In the genomic region with DNA sequence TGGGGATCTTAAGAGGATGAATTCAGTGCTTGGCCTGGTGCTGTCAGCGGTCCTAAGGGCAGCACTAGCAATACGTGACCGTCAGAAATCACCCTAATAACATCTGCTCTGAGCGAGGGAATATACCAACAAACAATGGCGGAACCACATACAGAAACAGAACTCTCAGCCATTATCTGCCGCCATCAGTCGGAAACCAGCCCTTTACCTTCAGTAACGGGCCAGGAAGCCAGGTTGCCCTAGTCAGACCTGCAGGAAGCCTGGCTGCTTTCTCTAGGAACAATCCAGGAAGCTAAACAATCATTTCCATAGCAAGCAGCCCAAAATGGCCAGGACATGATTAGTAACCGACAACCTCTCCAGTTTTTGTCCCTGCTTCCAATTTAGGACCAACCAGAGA, we compare ENCODE assay signal across 11 cellular contexts. TPM values are rescaled to one million over a fixed set of nuclear protein-coding genes. Genes with fewer than 3 reads are reported as not detected.
DNase-seq lines count a peak whose midpoint lies in the region; ATAC-seq, FAIRE-seq and TF ChIP-seq lines count a peak whose summit lies in the region.
"Had no signal": no experiment of that assay in that cellular context is flagged by ENCODE, and none has a peak within 500 bp of the region (broad histone marks: within the 10 kb centered on the region; RNA-seq: fewer than 3 reads in every experiment).

No MANE protein-coding gene starts in this region.

- ATAC-seq in CD4-positive, CD25-positive, alpha-beta regulatory T cell (ENCODE audit: low read depth in 2 of 2) = no peak
- ATAC-seq in activated CD8-positive, alpha-beta T cell treated with anti-CD3 and anti-CD28 coated beads, Interleukin-2, amount 10 ng/mL, durations not matched to agents 7 days and 5 days = no peak
- no peak for ATAC-seq in body of pancreas
- ATAC-seq: activated CD4-positive, alpha-beta T cell treated with anti-CD3 and anti-CD28 coated beads for 36 hours had no signal

- no peak overlapping the region for H2AK5ac ChIP-seq in H9 (ENCODE audit: insufficient read length, low read length)

- H3K4me2 ChIP-seq in H9 (ENCODE audit: insufficient read depth, insufficient read length, low read length) (no peak overlapping the region), keratinocyte (ENCODE audit: control insufficient read depth, extremely low read depth, insufficient read depth, low read depth, low read length) (no peak overlapping the region)

- H3K4me3 Mint-ChIP-seq in CD4-positive, CD25-positive, alpha-beta regulatory T cell = peak overlapping the region; percentile 26 to 83 (median 67)
- peak overlapping the region; percentile 0 to 6; a peak in 2 of 5 replicates for H3K4me3 Mint-ChIP-seq in H9
- peak overlapping the region; percentile 3 for H3K4me3 Mint-ChIP-seq in activated CD8-positive, alpha-beta T cell treated with anti-CD3 and anti-CD28 coated beads, Interleukin-2, amount 10 ng/mL, durations not matched to agents 7 days and 5 days
- H3K4me3 Mint-ChIP-seq: activated CD4-positive, alpha-beta T cell treated with anti-CD3 and anti-CD28 coated beads for 36 hours had no signal

- no peak overlapping the region for H3K14ac ChIP-seq in H9 (ENCODE audit: insufficient read depth, low read length)

- H3K56ac ChIP-seq in H9 (ENCODE audit: insufficient read length, low read depth, low read length) = no peak overlapping the region

- H3K9ac ChIP-seq in H9 (ENCODE audit: extremely low read depth, insufficient read length, low read length) = no peak overlapping the region
- no peak overlapping the region for H3K9ac ChIP-seq in keratinocyte (ENCODE audit: control insufficient read depth, extremely low read depth, insufficient read depth, low read length)

- H3K23me2 ChIP-seq in H9 (ENCODE audit: insufficient read length, low read depth, low read length, poor library complexity, severe bottlenecking) = peaks cover 5% of the 10 kb centered on the region

- no peak overlapping the region for H4K8ac ChIP-seq in H9 (replicated peaks; ENCODE audit: insufficient read length, low read depth, low read length)

- no peak overlapping the region for H2BK20ac ChIP-seq in H9 (ENCODE audit: low read depth, low read length, poor library complexity, severe bottlenecking)

- peaks cover 20 to 82% (median 53%) of the 10 kb centered on the region in 4 donors for H3K4me1 Mint-ChIP-seq in CD4-positive, CD25-positive, alpha-beta regulatory T cell
- H3K4me1 Mint-ChIP-seq in H9 = peaks cover 57 to 74% of the 10 kb centered on the region in 2 experiments
- H3K4me1 Mint-ChIP-seq in activated CD8-positive, alpha-beta T cell treated with anti-CD3 and anti-CD28 coated beads, Interleukin-2, amount 10 ng/mL, durations not matched to agents 7 days and 5 days (ENCODE audit: low read depth) = peaks cover 64% of the 10 kb centered on the region

- H3K9me3 Mint-ChIP-seq in CD4-positive, CD25-positive, alpha-beta regulatory T cell = peaks cover 0 to 1% (median 0%) of the 10 kb centered on the region in 7 donors
- peaks cover 0 to 2% of the 10 kb centered on the region in 2 experiments; a peak in 1 of 5 replicates for H3K9me3 Mint-ChIP-seq in H9
- no peaks in the 10 kb centered on the region for H3K9me3 Mint-ChIP-seq in activated CD8-positive, alpha-beta T cell treated with anti-CD3 and anti-CD28 coated beads, Interleukin-2, amount 10 ng/mL, durations not matched to agents 7 days and 5 days (ENCODE audit: insufficient read depth)

- H3K36me3 ChIP-seq in CD4-positive, CD25-positive, alpha-beta regulatory T cell (ENCODE audit: control insufficient read depth, insufficient read depth, low read length) = peaks cover 16% of the 10 kb centered on the region
- H3K36me3 ChIP-seq in keratinocyte (ENCODE audit: control insufficient read depth in 2 of 2, extremely low read depth in 1 of 2, insufficient read depth in 2 of 2, low read length in 2 of 2) (peaks cover 15 to 32% of the 10 kb centered on the region in 2 experiments), body of pancreas (replicated peaks in 1 of 2; ENCODE audit: insufficient read depth in 1 of 2, low read depth in 2 of 2) (peaks cover 0 to 6% of the 10 kb centered on the region in 2 donors), adrenal gland (replicated peaks in 1 of 2) (peaks cover 0 to 14% of the 10 kb centered on the region in 2 donors)

- H2AFZ ChIP-seq in H9 (ENCODE audit: low read length) (no peak overlapping the region), keratinocyte (ENCODE audit: control insufficient read depth, low read length) (no peak overlapping the region)

- H2BK120ac ChIP-seq in H9 (ENCODE audit: low read depth, low read length, poor library complexity, severe bottlenecking) = no peak overlapping the region

- peaks cover 13% of the 10 kb centered on the region for H3K36me3 Mint-ChIP-seq in CD4-positive, CD25-positive, alpha-beta regulatory T cell
- H3K36me3 Mint-ChIP-seq in H9 (ENCODE audit: insufficient read depth in 1 of 3, low read depth in 3 of 3) = peaks cover 18 to 57% (median 50%) of the 10 kb centered on the region in 3 experiments; a peak in 6 of 7 replicates
- H3K36me3 Mint-ChIP-seq in activated CD8-positive, alpha-beta T cell treated with anti-CD3 and anti-CD28 coated beads, Interleukin-2, amount 10 ng/mL, durations not matched to agents 7 days and 5 days (ENCODE audit: low read depth) = peaks cover 65% of the 10 kb centered on the region

- TF ChIP-seq CTCF in H9 (conservative IDR thresholded peaks at IDR 0.05) = no peak
- no peak for TF ChIP-seq CTCF in keratinocyte (optimal IDR thresholded peaks at IDR 0.05 in 1 of 3, IDR thresholded peaks at IDR 0.05 in 1 of 3, conservative IDR thresholded peaks at IDR 0.05 in 1 of 3; ENCODE audit: extremely low read depth in 1 of 3, insufficient read depth in 2 of 3, low read length in 3 of 3)
- TF ChIP-seq CTCF in body of pancreas (IDR thresholded peaks at IDR 0.05) = no peak
- no peak for TF ChIP-seq CTCF in adrenal gland (IDR thresholded peaks at IDR 0.05)

- H2BK15ac ChIP-seq in H9 (ENCODE audit: low read depth, low read length) = no peak overlapping the region

- no CpG with 5 or more reads among the region's 9 CpGs for WGBS in H9 (ENCODE audit: extremely low coverage, insufficient read length, low lambda C conversion rate)
- 76 to 88% methylated on average over 9 of the region's 9 CpGs for WGBS in body of pancreas, 2 donors
- whole genome bisulfite sequencing in adrenal gland, 4 donors = 76 to 82% (median 77%) methylated on average over 6 to 9 of the region's 9 CpGs

- no peak for TF ChIP-seq POLR2A in body of pancreas (IDR thresholded peaks at IDR 0.05)
- no peak for TF ChIP-seq POLR2A in adrenal gland (IDR thresholded peaks at IDR 0.05)

- no peak overlapping the region for H3K4ac ChIP-seq in H9 (ENCODE audit: low read depth, low read length)

- H3K9me3 ChIP-seq in CD4-positive, CD25-positive, alpha-beta regulatory T cell (ENCODE audit: control insufficient read depth in 2 of 2, low read length in 2 of 2) = no peaks in the 10 kb centered on the region
- H3K9me3 ChIP-seq in H9 (ENCODE audit: control insufficient read depth, low read depth, low read length) (no peaks in the 10 kb centered on the region), keratinocyte (ENCODE audit: control insufficient read depth, low read depth, low read length) (no peaks in the 10 kb centered on the region), body of pancreas (no peaks in the 10 kb centered on the region), adrenal gland (replicated peaks in 1 of 3) (no peaks in the 10 kb centered on the region)

- dilution Hi-C loops in keratinocyte (cut with MboI; ENCODE audit: extremely low pct_ligation_motif_present, low sequenced_read_pairs) = no loop called here

- no peaks in the 10 kb centered on the region for H3K27me3 Mint-ChIP-seq in CD4-positive, CD25-positive, alpha-beta regulatory T cell
- H3K27me3 Mint-ChIP-seq in H9 (ENCODE audit: low read depth) = no peaks in the 10 kb centered on the region; the same call in 1 of the 2 replicates
- H3K27me3 Mint-ChIP-seq in activated CD8-positive, alpha-beta T cell treated with anti-CD3 and anti-CD28 coated beads, Interleukin-2, amount 10 ng/mL, durations not matched to agents 7 days and 5 days (ENCODE audit: low read depth) = no peaks in the 10 kb centered on the region
- H3K27me3 Mint-ChIP-seq: activated CD4-positive, alpha-beta T cell treated with anti-CD3 and anti-CD28 coated beads for 36 hours had no signal

- H3K27ac ChIP-seq in CD4-positive, CD25-positive, alpha-beta regulatory T cell (ENCODE audit: insufficient read depth, low read length, poor library complexity, severe bottlenecking) = peak overlapping the region; percentile 66
- H3K27ac ChIP-seq in H9 (ENCODE audit: insufficient read length, low read depth, low read length) (no peak overlapping the region), keratinocyte (ENCODE audit: control insufficient read depth, insufficient read depth, low read length) (peak overlapping the region; percentile 19), body of pancreas (no peak overlapping the region), adrenal gland (no peak overlapping the region)

- H3K27me3 ChIP-seq in CD4-positive, CD25-positive, alpha-beta regulatory T cell (ENCODE audit: control insufficient read depth, insufficient read depth, low read length) = no peaks in the 10 kb centered on the region
- no peaks in the 10 kb centered on the region for H3K27me3 ChIP-seq in H9 (ENCODE audit: insufficient read depth, low read length)
- no peaks in the 10 kb centered on the region for H3K27me3 ChIP-seq in keratinocyte (ENCODE audit: control insufficient read depth, extremely low read depth, insufficient read depth, low read length)
- H3K27me3 ChIP-seq in body of pancreas = no peaks in the 10 kb centered on the region
- no peaks in the 10 kb centered on the region for H3K27me3 ChIP-seq in adrenal gland

- H3K18ac ChIP-seq in H9 (ENCODE audit: insufficient read length, low read depth, low read length) = no peak overlapping the region

- no peak overlapping the region for H2BK12ac ChIP-seq in H9 (ENCODE audit: insufficient read length, low read depth, low read length)

- peaks cover 63% of the 10 kb centered on the region for H3K4me1 ChIP-seq in CD4-positive, CD25-positive, alpha-beta regulatory T cell (ENCODE audit: control insufficient read depth, insufficient read depth, low read length, poor library complexity, severe bottlenecking)
- H3K4me1 ChIP-seq in H9 (ENCODE audit: insufficient read depth, low read length) (peaks cover 5% of the 10 kb centered on the region; the same call in 1 of the 2 replicates), keratinocyte (ENCODE audit: control insufficient read depth, extremely low read depth, insufficient read depth, low read length) (peaks cover 62% of the 10 kb centered on the region), body of pancreas (peaks cover 20% of the 10 kb centered on the region), adrenal gland (replicated peaks in 1 of 2) (peaks cover 6 to 17% of the 10 kb centered on the region in 2 donors)

- H2BK5ac ChIP-seq in H9 (ENCODE audit: insufficient read length, low read length) = no peak overlapping the region

- intact Hi-C loops in body of pancreas (cut with DNase I) (no loop called here), adrenal gland (cut with DNase I) (no loop called here)

- peaks cover 6% of the 10 kb centered on the region for H3K9me1 ChIP-seq in keratinocyte (ENCODE audit: control insufficient read depth, extremely low read depth, insufficient read depth, low read length)

- no peak overlapping the region for H3T11ph ChIP-seq in H9 (ENCODE audit: low read length)

- POLR2A ChIA-PET in activated CD8-positive, alpha-beta T cell treated with anti-CD3 and anti-CD28 coated beads, Interleukin-2, amount 10 ng/mL, durations not matched to agents 7 days and 5 days (lab: Charles Lee) = interaction anchor here (1.0 to 1.3 kb wide), 2 partner anchors 9 to 20 kb away, joined by 3 read pairs; no protein-coding TSS in a partner anchor

- H3K79me1 ChIP-seq in H9 (ENCODE audit: insufficient read depth, low read depth, low read length, poor library complexity, severe bottlenecking) = peaks cover 34% of the 10 kb centered on the region

- no peak for FAIRE-seq in keratinocyte (lab: Jason Lieb, UNC)

- H3K27ac Mint-ChIP-seq in CD4-positive, CD25-positive, alpha-beta regulatory T cell = peak overlapping the region; percentile 87 to 90 (median 87)
- H3K27ac Mint-ChIP-seq in H9 = peak overlapping the region in 2 of 3 experiments; percentile 10 to 88; a peak in 3 of 7 replicates
- H3K27ac Mint-ChIP-seq in activated CD8-positive, alpha-beta T cell treated with anti-CD3 and anti-CD28 coated beads, Interleukin-2, amount 10 ng/mL, durations not matched to agents 7 days and 5 days = peak overlapping the region; percentile 17
- H3K27ac Mint-ChIP-seq: activated CD4-positive, alpha-beta T cell treated with anti-CD3 and anti-CD28 coated beads for 36 hours had no signal

- H3K23ac ChIP-seq in H9 (ENCODE audit: insufficient read length, low read depth, low read length) = no peak overlapping the region

- peak overlapping the region; percentile 53 for H3K4me3 ChIP-seq in CD4-positive, CD25-positive, alpha-beta regulatory T cell (ENCODE audit: low read depth, low read length)
- H3K4me3 ChIP-seq in keratinocyte (ENCODE audit: control insufficient read depth in 2 of 3, extremely low read depth in 1 of 3, insufficient read depth in 2 of 3, low read depth in 1 of 3, low read length in 3 of 3) (no peak overlapping the region), body of pancreas (no peak overlapping the region), adrenal gland (no peak overlapping the region)

- H4K91ac ChIP-seq in H9 (ENCODE audit: insufficient read length, low read depth, low read length) = no peak overlapping the region

- CTCF ChIA-PET in activated CD8-positive, alpha-beta T cell treated with anti-CD3 and anti-CD28 coated beads, Interleukin-2, amount 10 ng/mL, durations not matched to agents 7 days and 5 days (lab: Charles Lee) = interaction anchor here (1.6 kb wide), 2 partner anchors 31 to 72 kb away, joined by 3 to 6 read pairs; no protein-coding TSS in a partner anchor

- H3K79me2 ChIP-seq in H9 (ENCODE audit: insufficient read depth, low read length) (peaks cover 75% of the 10 kb centered on the region), keratinocyte (ENCODE audit: control insufficient read depth, insufficient read depth, low read length) (peaks cover 100% of the 10 kb centered on the region)

- DNase-seq in CD4-positive, CD25-positive, alpha-beta regulatory T cell = no peak
- DNase-seq in H9 (no peak), keratinocyte (ENCODE audit: low read depth, low spot score) (no peak), NCI-H526 treated with DMSO at 0.1 percent for 48 hours (lab: John Stamatoyannopoulos, UW) (no peak), body of pancreas (no peak), adrenal gland (no peak), GM19238 (ENCODE audit: insufficient read length, low spot score) (no peak)
- DNase-seq in activated CD8-positive, alpha-beta T cell treated with anti-CD3 and anti-CD28 coated beads, Interleukin-2, amount 10 ng/mL, durations not matched to agents 7 days and 5 days = no peak
- DNase-seq: activated CD4-positive, alpha-beta T cell treated with anti-CD3 and anti-CD28 coated beads for 36 hours; NCI-H510A; SHP77 treated with DMSO at 0.1 percent for 48 hours had no signal

- peaks cover 3% of the 10 kb centered on the region for H4K20me1 ChIP-seq in H9 (ENCODE audit: control insufficient read depth, insufficient read depth, insufficient read length)
- peaks cover 57% of the 10 kb centered on the region for H4K20me1 ChIP-seq in keratinocyte (ENCODE audit: control insufficient read depth, extremely low read depth, insufficient read depth, low read length)

- no peak overlapping the region for H4K5ac ChIP-seq in H9 (ENCODE audit: insufficient read length, low read depth, low read length)

RNA-seq across cellular contexts. Expression of gene CDCA4, which starts 5.6 kb away (rescaled TPM):
- 16.5 TPM for total RNA-seq in CD4-positive, CD25-positive, alpha-beta regulatory T cell
- 10 to 100 TPM; 12.8 to 16.7 (median 14.9) TPM for polyA plus RNA-seq in CD4-positive, CD25-positive, alpha-beta regulatory T cell
- 57.7 and 58.5 TPM in 2 replicates for total RNA-seq in H9 (2021)
- 10 to 100 TPM; 59.9 to 62.3 TPM for total RNA-seq in activated CD8-positive, alpha-beta T cell treated with anti-CD3 and anti-CD28 coated beads, Interleukin-2, amount 10 ng/mL, durations not matched to agents 7 days and 5 days
- polyA plus RNA-seq in keratinocyte = 29.8 to 48.7 TPM (median 35.7 TPM) in 3 replicates
- 5.3 TPM for polyA plus RNA-seq in keratinocyte (2011; ENCODE audit: low read depth)
- 22.7 and 31.2 TPM in 2 replicates for polyA plus RNA-seq in keratinocyte (2011; cell fraction: cytosol; rRNA removed)
- 30.3 and 36.4 TPM in 2 replicates for polyA plus RNA-seq in keratinocyte (2011; cell fraction: nucleus; rRNA removed)
- polyA plus RNA-seq in keratinocyte (2012; ENCODE audit: low replicate concordance) = 15.0 and 47.2 TPM in 2 replicates
- 21.6 to 29.0 TPM (median 28.1 TPM) in 3 replicates for polyA minus RNA-seq in keratinocyte
- polyA minus RNA-seq in keratinocyte (2011; cell fraction: cytosol; rRNA and poly(A)+ RNA removed) = 44.7 TPM
- 20.9 and 27.0 TPM in 2 replicates for polyA minus RNA-seq in keratinocyte (2011; cell fraction: nucleus; rRNA and poly(A)+ RNA removed)
- 1 to 10 TPM; 2.6 to 4.7 TPM for total RNA-seq in body of pancreas
- 1 to 10 TPM in 7 of 8 donors, under 1 TPM in 1; 0.66 to 6.1 (median 3.9) TPM for total RNA-seq in adrenal gland
- polyA plus RNA-seq in adrenal gland = 1 to 10 TPM; 1.9 to 6.8 (median 4.9) TPM

RNA-seq across cellular contexts. Expression of gene CLBA1, which starts 29.7 kb away (rescaled TPM):
- 0.89 TPM for total RNA-seq in CD4-positive, CD25-positive, alpha-beta regulatory T cell
- 1 to 10 TPM in 1 of 4 donors, under 1 TPM in 2, not detected in 1; 0.32 to 1.1 (median 0.95) TPM for polyA plus RNA-seq in CD4-positive, CD25-positive, alpha-beta regulatory T cell
- 2.4 and 3.0 TPM in 2 replicates for total RNA-seq in H9 (2021)
- total RNA-seq in activated CD8-positive, alpha-beta T cell treated with anti-CD3 and anti-CD28 coated beads, Interleukin-2, amount 10 ng/mL, durations not matched to agents 7 days and 5 days = under 1 TPM; 0.55 to 0.95 TPM
- 8.6 to 11.7 TPM (median 9.1 TPM) in 3 replicates for polyA plus RNA-seq in keratinocyte
- polyA plus RNA-seq in keratinocyte (2011; ENCODE audit: low read depth) = 3.3 TPM
- 8.1 and 9.8 TPM in 2 replicates for polyA plus RNA-seq in keratinocyte (2011; cell fraction: cytosol; rRNA removed)
- polyA plus RNA-seq in keratinocyte (2011; cell fraction: nucleus; rRNA removed) = 22.6 and 24.3 TPM in 2 replicates
- 10.3 and 10.9 TPM in 2 replicates for polyA plus RNA-seq in keratinocyte (2012; ENCODE audit: low replicate concordance)
- polyA minus RNA-seq in keratinocyte = 5.1 to 5.2 TPM (median 5.1 TPM) in 3 replicates
- polyA minus RNA-seq in keratinocyte (2011; cell fraction: cytosol; rRNA and poly(A)+ RNA removed) = 6.5 TPM
- 7.3 and 15.5 TPM in 2 replicates for polyA minus RNA-seq in keratinocyte (2011; cell fraction: nucleus; rRNA and poly(A)+ RNA removed)
- 10 to 100 TPM in 1 of 2 donors, 1 to 10 TPM in 1; 8.6 to 21.1 TPM for total RNA-seq in body of pancreas
- total RNA-seq in adrenal gland = 10 to 100 TPM in 2 of 8 donors, 1 to 10 TPM in 6; 6.3 to 13.4 (median 8.4) TPM
- polyA plus RNA-seq in adrenal gland = 10 to 100 TPM; 11.1 to 22.5 (median 19.9) TPM

RNA-seq across cellular contexts. Expression of gene AHNAK2, which starts 37.1 kb away (rescaled TPM):
- not detected for total RNA-seq in CD4-positive, CD25-positive, alpha-beta regulatory T cell
- polyA plus RNA-seq in CD4-positive, CD25-positive, alpha-beta regulatory T cell = not detected
- total RNA-seq in H9 (2021) (2.3 and 2.8 TPM in 2 replicates), body of pancreas (1 to 10 TPM; 3.6 to 5.2 TPM), adrenal gland (10 to 100 TPM in 2 of 8 donors, 1 to 10 TPM in 4, under 1 TPM in 2; 0.69 to 16.0 (median 4.1) TPM)
- total RNA-seq in activated CD8-positive, alpha-beta T cell treated with anti-CD3 and anti-CD28 coated beads, Interleukin-2, amount 10 ng/mL, durations not matched to agents 7 days and 5 days = not detected
- polyA plus RNA-seq in keratinocyte (142 to 198 TPM (median 164 TPM) in 3 replicates), adrenal gland (1 to 10 TPM; 1.8 to 6.5 (median 4.4) TPM)
- polyA plus RNA-seq in keratinocyte (2011; ENCODE audit: low read depth) = 725 TPM
- polyA plus RNA-seq in keratinocyte (2011; cell fraction: cytosol; rRNA removed) = 78.9 and 92.5 TPM in 2 replicates
- 988 and 1,021 TPM in 2 replicates for polyA plus RNA-seq in keratinocyte (2011; cell fraction: nucleus; rRNA removed)
- 289 and 443 TPM in 2 replicates for polyA plus RNA-seq in keratinocyte (2012; ENCODE audit: low replicate concordance)
- polyA minus RNA-seq in keratinocyte = 622 to 721 TPM (median 625 TPM) in 3 replicates
- 342 TPM for polyA minus RNA-seq in keratinocyte (2011; cell fraction: cytosol; rRNA and poly(A)+ RNA removed)
- 1,549 and 2,078 TPM in 2 replicates for polyA minus RNA-seq in keratinocyte (2011; cell fraction: nucleus; rRNA and poly(A)+ RNA removed)

RNA-seq across cellular contexts. Expression of gene GPR132, which starts 50.0 kb away (rescaled TPM):
- 94.5 TPM for total RNA-seq in CD4-positive, CD25-positive, alpha-beta regulatory T cell
- polyA plus RNA-seq in CD4-positive, CD25-positive, alpha-beta regulatory T cell = 10 to 100 TPM in 3 of 4 donors, 1 to 10 TPM in 1; 8.8 to 17.5 (median 14.6) TPM
- total RNA-seq in H9 (2021) (0.20 and 0.24 TPM in 2 replicates), body of pancreas (1 to 10 TPM in 1 of 2 donors, not detected in 1; 1.0 TPM), adrenal gland (10 to 100 TPM in 1 of 8 donors, 1 to 10 TPM in 6, under 1 TPM in 1; 0.48 to 11.7 (median 2.0) TPM)
- total RNA-seq in activated CD8-positive, alpha-beta T cell treated with anti-CD3 and anti-CD28 coated beads, Interleukin-2, amount 10 ng/mL, durations not matched to agents 7 days and 5 days = 10 to 100 TPM; 35.7 to 40.4 TPM
- polyA plus RNA-seq in keratinocyte (not detected in 3 replicates), adrenal gland (1 to 10 TPM in 1 of 3 donors, under 1 TPM in 2; 0.57 to 1.8 (median 0.91) TPM)
- not detected for polyA plus RNA-seq in keratinocyte (2011; ENCODE audit: low read depth)
- not detected in 2 replicates for polyA plus RNA-seq in keratinocyte (2011; cell fraction: cytosol; rRNA removed)
- polyA plus RNA-seq in keratinocyte (2011; cell fraction: nucleus; rRNA removed) = not detected in 2 replicates
- 0.39 and 1.2 TPM in 2 replicates for polyA plus RNA-seq in keratinocyte (2012; ENCODE audit: low replicate concordance)
- polyA minus RNA-seq in keratinocyte = not detected in 3 replicates
- not detected for polyA minus RNA-seq in keratinocyte (2011; cell fraction: cytosol; rRNA and poly(A)+ RNA removed)
- not detected in 2 replicates for polyA minus RNA-seq in keratinocyte (2011; cell fraction: nucleus; rRNA and poly(A)+ RNA removed)

Comparison
In these comparisons a context has a peak if more than half of its experiments do, and no peak if none do; other contexts are left out.
1. H3K27ac ChIP-seq: peak in CD4-positive, CD25-positive, alpha-beta regulatory T cell (single experiment) and keratinocyte (single experiment); none in H9 (single experiment), body of pancreas (0 of 4) and adrenal gland (0 of 5).
2. H3K27ac Mint-ChIP-seq: peak in every context shown above with its lines; median percentile 87 in CD4-positive, CD25-positive, alpha-beta regulatory T cell; 49 in H9; 17 in activated CD8-positive, alpha-beta T cell treated with anti-CD3 and anti-CD28 coated beads, Interleukin-2, amount 10 ng/mL, durations not matched to agents 7 days and 5 days.
3. H3K4me3 Mint-ChIP-seq: peak in every context shown above with its lines; median percentile 67 in CD4-positive, CD25-positive, alpha-beta regulatory T cell; 3 in H9; 3 in activated CD8-positive, alpha-beta T cell treated with anti-CD3 and anti-CD28 coated beads, Interleukin-2, amount 10 ng/mL, durations not matched to agents 7 days and 5 days.